In the genomic region with DNA sequence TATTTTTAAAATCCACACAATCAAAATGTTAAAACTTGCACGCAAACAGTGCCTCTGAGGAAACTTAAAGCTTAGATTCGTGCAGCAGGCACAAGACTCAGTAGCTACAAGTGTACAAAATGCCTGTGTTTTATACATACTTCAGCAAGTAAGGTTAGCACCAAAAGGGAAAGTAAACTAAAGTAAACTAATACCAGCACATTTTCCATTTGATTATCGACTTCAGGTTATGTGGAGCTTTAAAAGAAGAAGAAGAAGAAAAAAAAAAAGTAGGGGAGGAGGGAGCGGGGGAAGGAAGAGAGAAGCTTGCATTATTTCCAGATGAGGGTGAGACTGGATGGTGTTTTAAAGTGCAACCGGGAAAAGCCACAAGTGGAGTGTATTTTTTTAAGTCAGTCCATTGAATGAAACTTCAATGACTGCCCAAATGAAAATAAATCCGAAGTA, we compare ENCODE assay signal across 8 cellular contexts. TPM values are rescaled to one million over a fixed set of nuclear protein-coding genes. Genes with fewer than 3 reads are reported as not detected.
DNase-seq lines count a peak whose midpoint lies in the region; ATAC-seq and TF ChIP-seq lines count a peak whose summit lies in the region.

No MANE protein-coding gene starts in this region.

- H3K27ac ChIP-seq in brain microvascular endothelial cell (peak overlapping the region; percentile 97), substantia nigra (ENCODE audit: low read depth, low read length, poor library complexity, severe bottlenecking) (peak overlapping the region; percentile 67)

- no peak for TF ChIP-seq CTCF in brain microvascular endothelial cell (IDR thresholded peaks at IDR 0.05; ENCODE audit: low read depth, low read length, missing control alignments)

- ATAC-seq in left colon, result peak; percentile 25

- DNase-seq in SKM-1 treated with dmso at 0.1 percent for 144 hours (lab: John Stamatoyannopoulos, UW; ENCODE audit: unreplicated experiment), result peak; percentile 29
- no peak for DNase-seq in SKM-1 (lab: John Stamatoyannopoulos, UW; ENCODE audit: unreplicated experiment)
- peak; percentile 43 for DNase-seq in LHCN-M2 (ENCODE audit: low read depth)
- peak; percentile 24 for DNase-seq in brain microvascular endothelial cell
- no peak for DNase-seq in left colon
- DNase-seq in substantia nigra (lab: John Stamatoyannopoulos, UW), result peak in 1 of 49 donors; percentile 3
- no peak for DNase-seq in NCI-H2227 (lab: John Stamatoyannopoulos, UW; ENCODE audit: unreplicated experiment)
- DNase-seq in SHP77 (lab: John Stamatoyannopoulos, UW), result no peak

- H3K4me3 ChIP-seq in brain microvascular endothelial cell (ENCODE audit: low read depth, low read length), result peak overlapping the region; percentile 75

- H3K36me3 ChIP-seq in brain microvascular endothelial cell (replicated peaks), result no peaks in the 10 kb centered on the region

- in situ Hi-C loops in brain microvascular endothelial cell (cut with HindIII; ENCODE audit: low pct_ligation_motif_present, low sequenced_read_pairs), result no loop called here

- intact Hi-C loops in left colon (cut with DNase I, micrococcal nuclease), result loop anchor here in 1 of 2 donors (5.0 to 10.0 kb wide), 3 partner anchors 380 to 668 kb away; no protein-coding TSS in a partner anchor

- H3K27me3 ChIP-seq in brain microvascular endothelial cell (replicated peaks), result no peaks in the 10 kb centered on the region

RNA-seq across cellular contexts. Expression of a gene that starts 0.6 kb away (rescaled TPM):
- total RNA-seq in LHCN-M2 (2014; rRNA removed), result 28.7 and 30.8 TPM in 2 replicates
- polyA plus RNA-seq in LHCN-M2 (2012), result 3.8 TPM
- total RNA-seq in left colon, result 1 to 10 TPM in 1 of 2 donors, under 1 TPM in 1; 0.46 to 1.3 TPM

Comparison
In these comparisons a context has a peak if more than half of its experiments do, and no peak if none do; other contexts are left out.
1. DNase-seq: peak in SKM-1 treated with dmso at 0.1 percent for 144 hours (single experiment), LHCN-M2 (single experiment) and brain microvascular endothelial cell (single experiment); none in SKM-1 (single experiment), left colon (0 of 2), NCI-H2227 (single experiment) and SHP77 (0 of 2).
2. RNA of a gene that starts 0.6 kb away (total RNA-seq): 28.7 to 30.8 TPM in LHCN-M2; 0.46 to 1.3 TPM in left colon; every median in the first group is over 10 times any median in the second.